21 cellular contexts compared by ENCODE assay signal in genomic region chr3:99551520-99551919, GRCh38.
DNase-seq lines count a peak whose midpoint lies in the region; ATAC-seq and TF ChIP-seq lines count a peak whose summit lies in the region.
"Had no signal": no experiment of that assay in that cellular context is flagged by ENCODE, and none has a peak within 500 bp of the region (broad histone marks: within the 10 kb centered on the region; RNA-seq: fewer than 3 reads in every experiment).

No MANE protein-coding gene starts in this region.

- peaks cover 23% of the 10 kb centered on the region for H3K4me1 ChIP-seq in RWPE2 (ENCODE audit: insufficient read depth, poor library complexity, severe bottlenecking)
- no peaks in the 10 kb centered on the region for H3K4me1 ChIP-seq in mucosa of descending colon (ENCODE audit: low read depth)

- no peaks in the 10 kb centered on the region for H3K27me3 ChIP-seq in RWPE2 (ENCODE audit: insufficient read depth, poor library complexity, severe bottlenecking)
- H3K27me3 ChIP-seq: esophagus squamous epithelium had no signal

- intact Hi-C loops in mucosa of descending colon (cut with DNase I, micrococcal nuclease) = no loop called here

- DNase-seq in RWPE2 (ENCODE audit: low spot score) = no peak
- no peak for DNase-seq in fibroblast of the aortic adventitia (ENCODE audit: low read depth)
- DNase-seq in NCI-H345 (lab: John Stamatoyannopoulos, UW) = no peak
- no peak for DNase-seq in midbrain (lab: John Stamatoyannopoulos, UW)
- no peak for DNase-seq in mucosa of descending colon
- no peak for DNase-seq in NCI-H510A (lab: John Stamatoyannopoulos, UW)
- DNase-seq: activated CD4-positive, alpha-beta T cell treated with anti-CD3 and anti-CD28 coated beads, Interleukin-2, amount 10 ng/mL, durations not matched to agents 7 days and 5 days; activated naive CD8-positive, alpha-beta T cell treated with anti-CD3 and anti-CD28 coated beads, Interleukin-2, amount 50 U/mL, for 24 hours; activated T-cell treated with anti-CD3 and anti-CD28 coated beads, Interleukin-2, amount 50 U/mL, for 4 hours; CD4-positive, alpha-beta memory T cell; esophagus squamous epithelium; lower lobe of right lung; NCI-H1417 treated with DMSO at 0.1 percent for 48 hours; NCI-H446; nephron progenitor cell; retina; trophoblast cell had no signal

- ATAC-seq in RWPE2 (ENCODE audit: low read depth) = no peak
- ATAC-seq in mucosa of descending colon = no peak
- ATAC-seq: activated naive CD8-positive, alpha-beta T cell treated with anti-CD3 and anti-CD28 coated beads, Interleukin-2, amount 50 U/mL, for 24 hours; activated T-cell treated with anti-CD3 and anti-CD28 coated beads, Interleukin-2, amount 50 U/mL, for 4 hours; lower lobe of right lung; stimulated activated effector memory CD8-positive, alpha-beta T cell treated with anti-CD3 and anti-CD28 coated beads, Interleukin-12 subunit alpha, Interleukin-12 subunit beta, amount 100 ng/mL, for 72 hours had no signal

- H3K27ac ChIP-seq in C4-2B = no peak overlapping the region
- no peak overlapping the region for H3K27ac ChIP-seq in RWPE2 (ENCODE audit: poor library complexity, severe bottlenecking)
- H3K27ac ChIP-seq: coronary artery, esophagus squamous epithelium, lower lobe of right lung had no signal

- H3K36me3 ChIP-seq in RWPE2 (ENCODE audit: low read depth) = no peaks in the 10 kb centered on the region
- H3K36me3 ChIP-seq in mucosa of descending colon (ENCODE audit: low read depth) = no peaks in the 10 kb centered on the region
- H3K36me3 ChIP-seq: esophagus squamous epithelium, lower lobe of right lung had no signal

- H3K9me3 ChIP-seq in RWPE2 (ENCODE audit: severe bottlenecking) (no peaks in the 10 kb centered on the region), mucosa of descending colon (no peaks in the 10 kb centered on the region)
- H3K9me3 ChIP-seq: esophagus squamous epithelium, lower lobe of right lung had no signal

- H3K4me3 ChIP-seq in GM12875 (ENCODE audit: low read depth, low read length) (no peak overlapping the region), RWPE2 (ENCODE audit: severe bottlenecking) (no peak overlapping the region), fibroblast of the aortic adventitia (ENCODE audit: low read depth, low read length) (no peak overlapping the region), mucosa of descending colon (no peak overlapping the region)
- H3K4me3 ChIP-seq: coronary artery, esophagus squamous epithelium, lower lobe of right lung had no signal

- TF ChIP-seq CTCF in C4-2B (conservative IDR thresholded peaks at IDR 0.05) (peak; percentile 28), GM12875 (IDR thresholded peaks at IDR 0.05; ENCODE audit: borderline replicate concordance, insufficient read depth, low read depth, low read length) (0 out of 2 replicates have a peak, but pooled peaks have one; percentile 6), RWPE2 (IDR thresholded peaks at IDR 0.05; ENCODE audit: poor library complexity, severe bottlenecking) (peak; percentile 25), fibroblast of the aortic adventitia (IDR thresholded peaks at IDR 0.05; ENCODE audit: insufficient read depth, low read length) (peak; percentile 10), mucosa of descending colon (IDR thresholded peaks at IDR 0.05) (no peak)
